In the genomic region with DNA sequence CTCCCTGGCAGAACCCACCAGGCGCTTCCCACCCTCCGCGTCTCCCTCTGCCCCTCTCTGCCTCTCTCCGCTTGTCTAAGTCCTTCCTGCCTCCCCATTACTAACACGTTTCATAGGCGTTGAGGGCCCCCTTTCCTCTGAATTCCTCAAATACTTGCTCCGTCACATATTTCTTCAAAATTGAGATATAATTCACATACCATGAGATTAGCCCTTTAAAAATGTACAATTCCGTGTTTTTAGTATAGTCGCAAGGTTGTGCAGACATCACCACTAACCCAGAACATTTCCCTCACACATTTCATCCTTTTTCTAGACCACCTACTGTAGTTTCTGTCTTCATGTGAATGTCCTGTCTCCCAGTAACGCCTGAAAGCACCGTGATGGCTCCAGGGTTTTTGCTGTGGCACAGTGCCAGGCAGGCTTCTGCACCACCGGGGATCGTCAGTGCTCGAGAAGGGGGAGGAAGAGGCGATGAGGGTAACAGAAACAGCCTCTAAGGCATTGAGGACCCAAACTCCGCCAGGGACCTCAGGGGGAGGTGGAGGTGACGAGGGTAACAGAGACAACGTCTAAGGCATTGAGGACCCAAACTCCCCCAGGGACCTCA, we compare ENCODE assay signal across 19 cellular contexts.
DNase-seq lines count a peak whose midpoint lies in the region; ATAC-seq and TF ChIP-seq lines count a peak whose summit lies in the region.
"Had no signal": no experiment of that assay in that cellular context is flagged by ENCODE, and none has a peak within 500 bp of the region (broad histone marks: within the 10 kb centered on the region; RNA-seq: fewer than 3 reads in every experiment).

No MANE protein-coding gene starts in this region.

- ATAC-seq in HG03097 (IDR thresholded peaks at IDR 0.05; ENCODE audit: low FRiP score, unreplicated experiment), result no peak
- ATAC-seq: Panc1, SK-N-SH treated with all-trans-retinoic acid at 6 μM for 48 hours had no signal

- no peak overlapping the region for H3K27ac Mint-ChIP-seq in activated T-helper 2 cell treated with anti-CD3 and anti-CD28 coated beads, Interferon-gamma antibody, Interleukin-2, Interleukin-4, amounts not matched to agents 10 μg/mL and 5 μg/mL and 100 μg/mL, durations not matched to agents 14 hours and 24 hours and 36 hours
- no peak overlapping the region for H3K27ac Mint-ChIP-seq in immature natural killer cell
- H3K27ac Mint-ChIP-seq: CD14-positive monocyte had no signal

- H3K4me1 Mint-ChIP-seq in activated T-helper 2 cell treated with anti-CD3 and anti-CD28 coated beads, Interferon-gamma antibody, Interleukin-2, Interleukin-4, amounts not matched to agents 10 μg/mL and 5 μg/mL and 100 μg/mL, durations not matched to agents 14 hours and 24 hours and 36 hours (ENCODE audit: low read depth), result no peaks in the 10 kb centered on the region
- no peaks in the 10 kb centered on the region for H3K4me1 Mint-ChIP-seq in immature natural killer cell
- H3K4me1 Mint-ChIP-seq: CD14-positive monocyte had no signal

- peaks cover 6% of the 10 kb centered on the region for H3K4me1 ChIP-seq in BE2C

- intact Hi-C loops in activated T-helper 2 cell treated with anti-CD3 and anti-CD28 coated beads, Interferon-gamma antibody, Interleukin-2, Interleukin-4, amounts not matched to agents 10 μg/mL and 5 μg/mL and 100 μg/mL, durations not matched to agents 14 hours and 24 hours and 36 hours (cut with micrococcal nuclease), result no loop called here

- H3K27me3 Mint-ChIP-seq in activated T-helper 2 cell treated with anti-CD3 and anti-CD28 coated beads, Interferon-gamma antibody, Interleukin-2, Interleukin-4, amounts not matched to agents 10 μg/mL and 5 μg/mL and 100 μg/mL, durations not matched to agents 14 hours and 24 hours and 36 hours (ENCODE audit: low read depth), result peaks cover 4% of the 10 kb centered on the region
- peaks cover 0 to 3% (median 1%) of the 10 kb centered on the region in 3 donors for H3K27me3 Mint-ChIP-seq in immature natural killer cell (ENCODE audit: low read depth in 3 of 3)

- H3K9me3 ChIP-seq in BE2C (no peaks in the 10 kb centered on the region), WERI-Rb-1 (ENCODE audit: severe bottlenecking) (no peaks in the 10 kb centered on the region)

- peak overlapping the region; percentile 56 for H3K27ac ChIP-seq in WERI-Rb-1

- peak; percentile 16 for DNase-seq in NCI-H1436 (lab: John Stamatoyannopoulos, UW)
- no peak for DNase-seq in NCI-H1436 treated with DMSO at 0.1 percent for 48 hours (lab: John Stamatoyannopoulos, UW)
- peak; percentile 67 for DNase-seq in BE2C
- DNase-seq in NCI-H1105 (lab: John Stamatoyannopoulos, UW), result peak; percentile 62
- DNase-seq in WERI-Rb-1, result no peak
- DNase-seq in activated T-helper 2 cell treated with anti-CD3 and anti-CD28 coated beads, Interferon-gamma antibody, Interleukin-2, Interleukin-4, amounts not matched to agents 10 μg/mL and 5 μg/mL and 100 μg/mL, durations not matched to agents 14 hours and 24 hours and 36 hours (ENCODE audit: low spot score), result no peak
- DNase-seq in immature natural killer cell, result no peak
- DNase-seq: AML-193; DMS53; GOT3; HCEC 1CT; MV-4-11; NCI-H187 treated with DMSO at 0.1 percent for 48 hours; NK-92 treated with Interleukin-12 subunit alpha and Interleukin-12 subunit beta, amount 100 ng/mL, for 24 hours; SIG-M5 had no signal

- H3K36me3 ChIP-seq in BE2C (no peaks in the 10 kb centered on the region), WERI-Rb-1 (no peaks in the 10 kb centered on the region; the same call in 1 of the 2 replicates)

- H3K27me3 ChIP-seq in BE2C, result no peaks in the 10 kb centered on the region
- H3K27me3 ChIP-seq in WERI-Rb-1 (ENCODE audit: insufficient read depth, low read depth, severe bottlenecking), result no peaks in the 10 kb centered on the region

- no peak overlapping the region for H3K4me3 Mint-ChIP-seq in activated T-helper 2 cell treated with anti-CD3 and anti-CD28 coated beads, Interferon-gamma antibody, Interleukin-2, Interleukin-4, amounts not matched to agents 10 μg/mL and 5 μg/mL and 100 μg/mL, durations not matched to agents 14 hours and 24 hours and 36 hours (ENCODE audit: low read depth)
- no peak overlapping the region for H3K4me3 Mint-ChIP-seq in immature natural killer cell
- H3K4me3 Mint-ChIP-seq: CD14-positive monocyte had no signal

- no peaks in the 10 kb centered on the region for H3K36me3 Mint-ChIP-seq in activated T-helper 2 cell treated with anti-CD3 and anti-CD28 coated beads, Interferon-gamma antibody, Interleukin-2, Interleukin-4, amounts not matched to agents 10 μg/mL and 5 μg/mL and 100 μg/mL, durations not matched to agents 14 hours and 24 hours and 36 hours (ENCODE audit: low read depth)
- H3K36me3 Mint-ChIP-seq in immature natural killer cell, result peaks cover 3 to 8% (median 3%) of the 10 kb centered on the region in 3 donors
- H3K36me3 Mint-ChIP-seq: CD14-positive monocyte had no signal

- H3K9me3 Mint-ChIP-seq in activated T-helper 2 cell treated with anti-CD3 and anti-CD28 coated beads, Interferon-gamma antibody, Interleukin-2, Interleukin-4, amounts not matched to agents 10 μg/mL and 5 μg/mL and 100 μg/mL, durations not matched to agents 14 hours and 24 hours and 36 hours, result no peaks in the 10 kb centered on the region
- no peaks in the 10 kb centered on the region for H3K9me3 Mint-ChIP-seq in immature natural killer cell

- no peak for TF ChIP-seq CTCF in BE2C (IDR thresholded peaks at IDR 0.05; ENCODE audit: low read depth, low read length)
- no peak for TF ChIP-seq CTCF in WERI-Rb-1 (IDR thresholded peaks at IDR 0.05; ENCODE audit: low read depth, low read length)

- H3K4me3 ChIP-seq in BE2C (ENCODE audit: low read depth, low read length) (no peak overlapping the region), WERI-Rb-1 (ENCODE audit: low read depth, low read length) (no peak overlapping the region)

Comparison
In these comparisons a context has a peak if more than half of its experiments do, and no peak if none do; other contexts are left out.
1. DNase-seq: peak in NCI-H1436 (single experiment), BE2C (single experiment) and NCI-H1105 (single experiment); none in NCI-H1436 treated with DMSO at 0.1 percent for 48 hours (single experiment), WERI-Rb-1 (single experiment), activated T-helper 2 cell treated with anti-CD3 and anti-CD28 coated beads, Interferon-gamma antibody, Interleukin-2, Interleukin-4, amounts not matched to agents 10 μg/mL and 5 μg/mL and 100 μg/mL, durations not matched to agents 14 hours and 24 hours and 36 hours (single experiment) and immature natural killer cell (0 of 3).